Comparison of ENCODE assay signal across 8 cellular contexts in genomic region chr20:54062812-54063280, GRCh38. TPM values are rescaled to one million over a fixed set of nuclear protein-coding genes. Genes with fewer than 3 reads are reported as not detected.
A peak's percentile ranks its signal among the peaks of the same experiment; 100 is the strongest.
DNase-seq lines count a peak whose midpoint lies in the region; ATAC-seq and TF ChIP-seq lines count a peak whose summit lies in the region.

No MANE protein-coding gene starts in this region.

- H3K27ac ChIP-seq in right atrium auricular region: no peak overlapping the region
- no peak overlapping the region for H3K27ac ChIP-seq in mammary epithelial cell (ENCODE audit: insufficient read depth, low read depth, low read length)
- H3K27ac ChIP-seq in left lung: no peak overlapping the region

- no peaks in the 10 kb centered on the region for H3K36me3 ChIP-seq in right atrium auricular region
- no peaks in the 10 kb centered on the region for H3K36me3 ChIP-seq in mammary epithelial cell (ENCODE audit: insufficient read depth, low read length)
- no peaks in the 10 kb centered on the region for H3K36me3 ChIP-seq in left lung

- dilution Hi-C loops in mammary epithelial cell (cut with HindIII; ENCODE audit: low sequenced_read_pairs): no loop called here

- H3K9me3 ChIP-seq in right atrium auricular region: no peaks in the 10 kb centered on the region
- no peaks in the 10 kb centered on the region for H3K9me3 ChIP-seq in mammary epithelial cell (replicated peaks; ENCODE audit: insufficient read depth, low read length)
- H3K9me3 ChIP-seq in left lung: no peaks in the 10 kb centered on the region

- in situ Hi-C loops in mammary epithelial cell (cut with MboI; ENCODE audit: low sequenced_read_pairs in 2 of 2): loop anchor here (10.0 to 25.0 kb wide), 3 partner anchors 118 to 501 kb away; no protein-coding TSS in a partner anchor

- H3K4me1 ChIP-seq in right atrium auricular region (no peaks in the 10 kb centered on the region), mammary epithelial cell (ENCODE audit: insufficient read depth, low read length) (peaks cover 10% of the 10 kb centered on the region), left lung (peaks cover 0 to 4% of the 10 kb centered on the region in 2 donors)

- CTCF ChIA-PET in mammary epithelial cell (lab: Charles Lee; ENCODE audit: low non-redundant PET): interaction anchor here (0.6 kb wide), 1 partner anchor 544 kb away, joined by 4 read pairs; no protein-coding TSS in a partner anchor

- intact Hi-C loops in Right ventricle myocardium superior (cut with DNase I) (loop anchor here (10.0 kb wide), 1 partner anchor 488 kb away; no protein-coding TSS in a partner anchor), mammary epithelial cell (cut with micrococcal nuclease) (loop anchor here (1.0 to 10.0 kb wide), 3 partner anchors 120 to 1748 kb away; no protein-coding TSS in a partner anchor), left lung (cut with DNase I) (no loop called here)

- no peak overlapping the region for H3K4me3 ChIP-seq in right atrium auricular region
- no peak overlapping the region for H3K4me3 ChIP-seq in mammary epithelial cell (replicated peaks in 1 of 3; ENCODE audit: insufficient read depth in 1 of 3, low read depth in 2 of 3, low read length in 3 of 3)
- H3K4me3 ChIP-seq in left lung: no peak overlapping the region

- peak; percentile 39 for ATAC-seq in Right ventricle myocardium superior (ENCODE audit: poor library complexity)
- ATAC-seq in HG02981 (IDR thresholded peaks at IDR 0.05; ENCODE audit: unreplicated experiment): peak; percentile 31
- peak; percentile 38 for ATAC-seq in left lung

- DNase-seq in Right ventricle myocardium superior: no peak
- DNase-seq in right atrium auricular region (ENCODE audit: low spot score): no peak
- DNase-seq in NCI-H82 treated with DMSO at 0.1 percent for 48 hours (lab: John Stamatoyannopoulos, UW; ENCODE audit: unreplicated experiment): peak; percentile 55
- DNase-seq in mammary epithelial cell: peak; percentile 39
- DNase-seq in left lung: no peak
- DNase-seq in occipital lobe (lab: John Stamatoyannopoulos, UW): no peak
- DNase-seq in activated CD4-positive, alpha-beta T cell treated with anti-CD3 and anti-CD28 coated beads for 1 hour: no peak

- H3K79me2 ChIP-seq in mammary epithelial cell (ENCODE audit: insufficient read depth, low read length): no peaks in the 10 kb centered on the region

- TF ChIP-seq CTCF in right atrium auricular region (IDR thresholded peaks at IDR 0.05) (peak in 1 of 2 donors; percentile 68), mammary epithelial cell (conservative IDR thresholded peaks at IDR 0.05 in 1 of 2, IDR thresholded peaks at IDR 0.05 in 1 of 2; ENCODE audit: extremely low read depth in 1 of 2, insufficient read depth in 1 of 2, low read depth in 1 of 2, low read length in 2 of 2) (peak; percentile 67 to 77), left lung (IDR thresholded peaks at IDR 0.05) (peak; percentile 32 to 34)

- no peak overlapping the region for H3K4me2 ChIP-seq in mammary epithelial cell (ENCODE audit: insufficient read depth, low read depth, low read length)

- H3K27me3 ChIP-seq in right atrium auricular region (no peaks in the 10 kb centered on the region), mammary epithelial cell (ENCODE audit: insufficient read depth, low read length) (no peaks in the 10 kb centered on the region), left lung (peaks cover 0 to 6% of the 10 kb centered on the region in 2 donors)

- 7% methylated on average over 4 of the region's 4 CpGs for WGBS in mammary epithelial cell (ENCODE audit: low coverage, missing lambda C conversion rate)

- no peak overlapping the region for H3K9ac ChIP-seq in mammary epithelial cell (ENCODE audit: insufficient read depth, low read length)

- no TSS peak for BruUV-seq in mammary epithelial cell (replicated peaks; lab: Mats Ljungman, UMichigan)

- H2AFZ ChIP-seq in mammary epithelial cell (ENCODE audit: low read depth, low read length): no peak overlapping the region

- no peaks in the 10 kb centered on the region for H4K20me1 ChIP-seq in mammary epithelial cell (ENCODE audit: insufficient read depth, low read length)

RNA-seq across cellular contexts. Expression of gene BCAS1, which starts 7.5 kb away (rescaled TPM):
- total RNA-seq in Right ventricle myocardium superior (not detected), right atrium auricular region (not detected), mammary epithelial cell (not detected), left lung (1 to 10 TPM in 1 of 2 donors, under 1 TPM in 1; 0.99 to 1.6 TPM), occipital lobe (3.0 TPM)
- polyA plus RNA-seq in mammary epithelial cell: not detected
- polyA minus RNA-seq in mammary epithelial cell: not detected

Comparison
In these comparisons a context has a peak if more than half of its experiments do, and no peak if none do; other contexts are left out.
1. DNase-seq: peak in NCI-H82 treated with DMSO at 0.1 percent for 48 hours (single experiment) and mammary epithelial cell (single experiment); none in Right ventricle myocardium superior (single experiment), right atrium auricular region (single experiment), left lung (0 of 2), occipital lobe (single experiment) and activated CD4-positive, alpha-beta T cell treated with anti-CD3 and anti-CD28 coated beads for 1 hour (single experiment).
2. intact Hi-C loops: an anchor here in Right ventricle myocardium superior (10.0 kb wide) and mammary epithelial cell (1.0 to 10.0 kb wide); none called in left lung.
3. Peak in every context shown above with its lines, with median percentiles within 50 percentile points of each other: ATAC-seq.